Comparison of ENCODE assay signal across 8 cellular contexts in the genomic region with DNA sequence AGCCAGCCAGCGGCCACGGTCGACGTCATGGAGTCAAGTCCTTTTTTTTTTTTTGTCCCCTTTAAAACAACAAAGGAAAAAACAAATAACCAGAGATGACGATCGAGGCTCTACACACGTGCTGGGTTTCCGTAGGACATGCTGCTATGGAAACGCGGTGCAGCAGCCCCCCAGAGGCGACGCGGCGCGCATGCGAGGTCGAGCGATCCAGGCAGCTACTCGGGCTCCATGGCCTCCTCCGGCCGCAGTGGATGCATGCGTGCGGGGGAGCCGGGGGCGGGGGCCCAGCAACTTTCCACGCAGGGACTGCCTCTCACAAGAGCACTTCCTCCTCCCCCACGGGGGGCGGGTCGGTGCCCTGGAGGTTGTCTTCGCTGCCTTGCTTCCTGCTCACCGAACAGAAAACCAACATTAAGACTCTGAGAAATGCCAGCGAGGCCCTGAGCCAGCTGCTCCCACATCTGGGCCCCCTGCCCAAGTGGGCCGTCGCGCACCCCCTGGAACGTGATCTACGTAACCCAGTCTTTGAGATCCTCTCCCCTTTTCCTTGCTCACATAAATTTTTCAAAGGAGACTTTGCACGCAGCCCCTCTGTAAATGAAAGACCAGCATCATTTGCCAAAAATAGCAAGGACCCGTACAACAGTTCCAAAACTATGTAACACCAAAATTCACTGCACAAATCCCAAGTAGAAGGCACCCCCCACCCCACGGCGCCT. TPM values are rescaled to one million over a fixed set of nuclear protein-coding genes. Genes with fewer than 3 reads are reported as not detected.
DNase-seq lines count a peak whose midpoint lies in the region; ATAC-seq and TF ChIP-seq lines count a peak whose summit lies in the region.

No MANE protein-coding gene starts in this region.

- in situ Hi-C loops in transverse colon (cut with MboI; ENCODE audit: low pct_ligation_motif_present in 1 of 4, low pct_unique_long_range_greater_than_20kb in 1 of 4, low sequenced_read_pairs in 3 of 4), result no loop called here

- peaks cover 0 to 38% (median 23%) of the 10 kb centered on the region in 4 donors for H3K4me1 ChIP-seq in transverse colon

- H3K36me3 ChIP-seq in transverse colon, result peaks cover 0 to 6% (median 2%) of the 10 kb centered on the region in 4 donors

- ATAC-seq in GM18505 (IDR thresholded peaks at IDR 0.05; ENCODE audit: unreplicated experiment) (no peak), GM19351 (IDR thresholded peaks at IDR 0.05; ENCODE audit: unreplicated experiment) (no peak)

- TF ChIP-seq CTCF in transverse colon (IDR thresholded peaks at IDR 0.05), result no peak

- peak overlapping the region; percentile 58 to 79 (median 74) for H3K27ac ChIP-seq in transverse colon

- 52 to 64% methylated on average over 14 to 28 of the region's 41 CpGs for WGBS in transverse colon (ENCODE audit: low coverage in 1 of 2), 2 donors

- DNase-seq in KG1 (lab: John Stamatoyannopoulos, UW) (peak; percentile 21), activated T-cell treated with anti-CD3 and anti-CD28 coated beads for 24 hours (ENCODE audit: low read depth) (peak; percentile 68), fibroblast of the conjunctiva (ENCODE audit: low read depth) (peak; percentile 3), putamen (ENCODE audit: low spot score) (peak; percentile 33), transverse colon (peak; percentile 75), occipital lobe (lab: John Stamatoyannopoulos, UW) (no peak)

- peak overlapping the region in 2 of 4 donors; percentile 11 to 27 for H3K4me3 ChIP-seq in transverse colon

- intact Hi-C loops in transverse colon (cut with DNase I; ENCODE audit: low total_unique reads), result no loop called here

- no peaks in the 10 kb centered on the region for H3K9me3 ChIP-seq in transverse colon

- TF ChIP-seq POLR2A in transverse colon (IDR thresholded peaks at IDR 0.05) (peak; percentile 37), GM18505 (IDR thresholded peaks at IDR 0.05; ENCODE audit: borderline replicate concordance, extremely low read depth, insufficient read depth, insufficient read length) (no peak)

- H3K27me3 ChIP-seq in transverse colon, result no peaks in the 10 kb centered on the region

- TF ChIP-seq EP300 in transverse colon (IDR thresholded peaks at IDR 0.05; ENCODE audit: low read depth), result no peak

RNA-seq across cellular contexts. Expression of gene P2RX4, which starts 30.7 kb away (rescaled TPM):
- total RNA-seq in transverse colon (100 to 1,000 TPM; 103 to 435 (median 217) TPM), occipital lobe (6.6 TPM)

RNA-seq across cellular contexts. Expression of gene CAMKK2, which starts 55.9 kb away (rescaled TPM):
- total RNA-seq in transverse colon, result 100 to 1,000 TPM in 1 of 4 donors, 10 to 100 TPM in 3; 17.5 to 155 (median 47.7) TPM
- total RNA-seq in occipital lobe, result 41.6 TPM

Comparison
In these comparisons a context has a peak if more than half of its experiments do, and no peak if none do; other contexts are left out.
1. RNA of gene P2RX4, which starts 30.7 kb away (total RNA-seq): 103 to 435 TPM in transverse colon; 6.6 TPM in occipital lobe (single experiment); every median in the first group is over 10 times any median in the second.